10 cellular contexts compared by ENCODE assay signal in genomic region chr14:33986804-33987203, GRCh38.
A peak's percentile ranks its signal among the peaks of the same experiment; 100 is the strongest.
DNase-seq lines count a peak whose midpoint lies in the region.
"Had no signal": no experiment of that assay in that cellular context is flagged by ENCODE, and none has a peak within 500 bp of the region (broad histone marks: within the 10 kb centered on the region; RNA-seq: fewer than 3 reads in every experiment).

No MANE protein-coding gene starts in this region.

- DNase-seq in AG08395 (ENCODE audit: low spot score) (peak; percentile 83), HPDE6-E6E7 (ENCODE audit: extremely low spot score) (peak; percentile 61), amniotic epithelial cell (ENCODE audit: low read depth) (peak; percentile 98), iPS-NIHi11 (ENCODE audit: low spot score) (peak; percentile 57), superior temporal gyrus (ENCODE audit: extremely low spot score) (no peak), head of caudate nucleus (no peak), T-helper 1 cell (no peak), NCI-H1417 treated with DMSO at 0.1 percent for 48 hours (lab: John Stamatoyannopoulos, UW) (no peak)
- DNase-seq: activated CD4-positive, alpha-beta T cell treated with anti-CD3 and anti-CD28 coated beads for 1 hour; Karpas-422 had no signal

- intact Hi-C loops in head of caudate nucleus (cut with DNase I) = no loop called here

Comparison
In these comparisons a context has a peak if more than half of its experiments do, and no peak if none do; other contexts are left out.
1. DNase-seq: peak in AG08395 (single experiment), HPDE6-E6E7 (single experiment), amniotic epithelial cell (single experiment) and iPS-NIHi11 (single experiment); none in superior temporal gyrus (single experiment), head of caudate nucleus (0 of 42), T-helper 1 cell (0 of 5) and NCI-H1417 treated with DMSO at 0.1 percent for 48 hours (single experiment).